Comparison of ENCODE assay signal across 2 cellular contexts in the genomic region with DNA sequence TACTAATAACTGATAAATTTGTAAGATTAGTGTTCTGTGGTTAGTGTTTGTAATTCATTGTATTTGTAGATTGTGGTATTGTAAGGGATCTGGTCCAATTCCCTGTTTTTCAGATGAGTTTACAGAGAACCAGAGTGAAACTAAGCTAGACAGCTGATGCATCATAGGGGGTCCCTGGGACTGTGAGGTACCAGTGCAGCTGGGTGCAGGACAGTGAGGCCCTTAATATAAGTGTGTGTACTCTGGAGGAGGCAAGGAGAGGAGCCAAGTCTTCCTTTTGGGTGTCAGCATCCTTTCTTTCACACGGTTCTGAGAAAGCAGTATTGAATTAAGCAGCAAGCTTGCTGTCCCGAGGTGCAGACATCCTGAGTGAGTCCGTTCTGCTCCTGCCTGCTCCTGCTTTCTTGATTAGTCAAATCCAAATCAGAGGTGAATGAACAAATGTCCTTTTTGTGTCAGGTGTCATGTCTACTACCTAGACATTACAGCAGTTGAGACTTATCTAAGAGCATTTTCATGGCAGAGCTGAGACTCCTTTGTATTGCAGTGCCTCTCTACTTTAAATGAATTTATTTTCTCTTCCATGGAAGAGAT.
TF ChIP-seq lines count a peak whose summit lies in the region.

No MANE protein-coding gene starts in this region.

TF ChIP-seq in A549, 52 proteins besides CTCF, POLR2A, EP300 and RAD21 (continued from another document):
- TF ChIP-seq, protein P1, sequence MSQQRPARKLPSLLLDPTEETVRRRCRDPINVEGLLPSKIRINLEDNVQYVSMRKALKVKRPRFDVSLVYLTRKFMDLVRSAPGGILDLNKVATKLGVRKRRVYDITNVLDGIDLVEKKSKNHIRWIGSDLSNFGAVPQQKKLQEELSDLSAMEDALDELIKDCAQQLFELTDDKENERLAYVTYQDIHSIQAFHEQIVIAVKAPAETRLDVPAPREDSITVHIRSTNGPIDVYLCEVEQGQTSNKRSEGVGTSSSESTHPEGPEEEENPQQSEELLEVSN (IDR thresholded peaks at IDR 0.05; ENCODE audit: borderline replicate concordance, low read depth), result no peak
- no peak for TF ChIP-seq CHD4 (IDR thresholded peaks at IDR 0.05; ENCODE audit: borderline replicate concordance)

TF ChIP-seq in GM23338, 12 proteins besides CTCF, POLR2A, EP300 and RAD21 (continued from another document):
- TF ChIP-seq, protein P2, sequence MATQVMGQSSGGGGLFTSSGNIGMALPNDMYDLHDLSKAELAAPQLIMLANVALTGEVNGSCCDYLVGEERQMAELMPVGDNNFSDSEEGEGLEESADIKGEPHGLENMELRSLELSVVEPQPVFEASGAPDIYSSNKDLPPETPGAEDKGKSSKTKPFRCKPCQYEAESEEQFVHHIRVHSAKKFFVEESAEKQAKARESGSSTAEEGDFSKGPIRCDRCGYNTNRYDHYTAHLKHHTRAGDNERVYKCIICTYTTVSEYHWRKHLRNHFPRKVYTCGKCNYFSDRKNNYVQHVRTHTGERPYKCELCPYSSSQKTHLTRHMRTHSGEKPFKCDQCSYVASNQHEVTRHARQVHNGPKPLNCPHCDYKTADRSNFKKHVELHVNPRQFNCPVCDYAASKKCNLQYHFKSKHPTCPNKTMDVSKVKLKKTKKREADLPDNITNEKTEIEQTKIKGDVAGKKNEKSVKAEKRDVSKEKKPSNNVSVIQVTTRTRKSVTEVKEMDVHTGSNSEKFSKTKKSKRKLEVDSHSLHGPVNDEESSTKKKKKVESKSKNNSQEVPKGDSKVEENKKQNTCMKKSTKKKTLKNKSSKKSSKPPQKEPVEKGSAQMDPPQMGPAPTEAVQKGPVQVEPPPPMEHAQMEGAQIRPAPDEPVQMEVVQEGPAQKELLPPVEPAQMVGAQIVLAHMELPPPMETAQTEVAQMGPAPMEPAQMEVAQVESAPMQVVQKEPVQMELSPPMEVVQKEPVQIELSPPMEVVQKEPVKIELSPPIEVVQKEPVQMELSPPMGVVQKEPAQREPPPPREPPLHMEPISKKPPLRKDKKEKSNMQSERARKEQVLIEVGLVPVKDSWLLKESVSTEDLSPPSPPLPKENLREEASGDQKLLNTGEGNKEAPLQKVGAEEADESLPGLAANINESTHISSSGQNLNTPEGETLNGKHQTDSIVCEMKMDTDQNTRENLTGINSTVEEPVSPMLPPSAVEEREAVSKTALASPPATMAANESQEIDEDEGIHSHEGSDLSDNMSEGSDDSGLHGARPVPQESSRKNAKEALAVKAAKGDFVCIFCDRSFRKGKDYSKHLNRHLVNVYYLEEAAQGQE (IDR thresholded peaks at IDR 0.05; ENCODE audit: unreplicated experiment), result no peak
- TF ChIP-seq JUNB (IDR thresholded peaks at IDR 0.05; ENCODE audit: unreplicated experiment) (no peak), EZH2phosphoT487 (IDR thresholded peaks at IDR 0.05; ENCODE audit: unreplicated experiment) (no peak), NANOG (IDR thresholded peaks at IDR 0.05; ENCODE audit: borderline replicate concordance) (no peak), ZNF331 (CRISPR knock-in tag; IDR thresholded peaks at IDR 0.05; ENCODE audit: low read depth) (no peak), ETS1 (IDR thresholded peaks at IDR 0.05) (no peak), STAT1 (IDR thresholded peaks at IDR 0.05; ENCODE audit: unreplicated experiment) (no peak)
- TF ChIP-seq, protein P3, sequence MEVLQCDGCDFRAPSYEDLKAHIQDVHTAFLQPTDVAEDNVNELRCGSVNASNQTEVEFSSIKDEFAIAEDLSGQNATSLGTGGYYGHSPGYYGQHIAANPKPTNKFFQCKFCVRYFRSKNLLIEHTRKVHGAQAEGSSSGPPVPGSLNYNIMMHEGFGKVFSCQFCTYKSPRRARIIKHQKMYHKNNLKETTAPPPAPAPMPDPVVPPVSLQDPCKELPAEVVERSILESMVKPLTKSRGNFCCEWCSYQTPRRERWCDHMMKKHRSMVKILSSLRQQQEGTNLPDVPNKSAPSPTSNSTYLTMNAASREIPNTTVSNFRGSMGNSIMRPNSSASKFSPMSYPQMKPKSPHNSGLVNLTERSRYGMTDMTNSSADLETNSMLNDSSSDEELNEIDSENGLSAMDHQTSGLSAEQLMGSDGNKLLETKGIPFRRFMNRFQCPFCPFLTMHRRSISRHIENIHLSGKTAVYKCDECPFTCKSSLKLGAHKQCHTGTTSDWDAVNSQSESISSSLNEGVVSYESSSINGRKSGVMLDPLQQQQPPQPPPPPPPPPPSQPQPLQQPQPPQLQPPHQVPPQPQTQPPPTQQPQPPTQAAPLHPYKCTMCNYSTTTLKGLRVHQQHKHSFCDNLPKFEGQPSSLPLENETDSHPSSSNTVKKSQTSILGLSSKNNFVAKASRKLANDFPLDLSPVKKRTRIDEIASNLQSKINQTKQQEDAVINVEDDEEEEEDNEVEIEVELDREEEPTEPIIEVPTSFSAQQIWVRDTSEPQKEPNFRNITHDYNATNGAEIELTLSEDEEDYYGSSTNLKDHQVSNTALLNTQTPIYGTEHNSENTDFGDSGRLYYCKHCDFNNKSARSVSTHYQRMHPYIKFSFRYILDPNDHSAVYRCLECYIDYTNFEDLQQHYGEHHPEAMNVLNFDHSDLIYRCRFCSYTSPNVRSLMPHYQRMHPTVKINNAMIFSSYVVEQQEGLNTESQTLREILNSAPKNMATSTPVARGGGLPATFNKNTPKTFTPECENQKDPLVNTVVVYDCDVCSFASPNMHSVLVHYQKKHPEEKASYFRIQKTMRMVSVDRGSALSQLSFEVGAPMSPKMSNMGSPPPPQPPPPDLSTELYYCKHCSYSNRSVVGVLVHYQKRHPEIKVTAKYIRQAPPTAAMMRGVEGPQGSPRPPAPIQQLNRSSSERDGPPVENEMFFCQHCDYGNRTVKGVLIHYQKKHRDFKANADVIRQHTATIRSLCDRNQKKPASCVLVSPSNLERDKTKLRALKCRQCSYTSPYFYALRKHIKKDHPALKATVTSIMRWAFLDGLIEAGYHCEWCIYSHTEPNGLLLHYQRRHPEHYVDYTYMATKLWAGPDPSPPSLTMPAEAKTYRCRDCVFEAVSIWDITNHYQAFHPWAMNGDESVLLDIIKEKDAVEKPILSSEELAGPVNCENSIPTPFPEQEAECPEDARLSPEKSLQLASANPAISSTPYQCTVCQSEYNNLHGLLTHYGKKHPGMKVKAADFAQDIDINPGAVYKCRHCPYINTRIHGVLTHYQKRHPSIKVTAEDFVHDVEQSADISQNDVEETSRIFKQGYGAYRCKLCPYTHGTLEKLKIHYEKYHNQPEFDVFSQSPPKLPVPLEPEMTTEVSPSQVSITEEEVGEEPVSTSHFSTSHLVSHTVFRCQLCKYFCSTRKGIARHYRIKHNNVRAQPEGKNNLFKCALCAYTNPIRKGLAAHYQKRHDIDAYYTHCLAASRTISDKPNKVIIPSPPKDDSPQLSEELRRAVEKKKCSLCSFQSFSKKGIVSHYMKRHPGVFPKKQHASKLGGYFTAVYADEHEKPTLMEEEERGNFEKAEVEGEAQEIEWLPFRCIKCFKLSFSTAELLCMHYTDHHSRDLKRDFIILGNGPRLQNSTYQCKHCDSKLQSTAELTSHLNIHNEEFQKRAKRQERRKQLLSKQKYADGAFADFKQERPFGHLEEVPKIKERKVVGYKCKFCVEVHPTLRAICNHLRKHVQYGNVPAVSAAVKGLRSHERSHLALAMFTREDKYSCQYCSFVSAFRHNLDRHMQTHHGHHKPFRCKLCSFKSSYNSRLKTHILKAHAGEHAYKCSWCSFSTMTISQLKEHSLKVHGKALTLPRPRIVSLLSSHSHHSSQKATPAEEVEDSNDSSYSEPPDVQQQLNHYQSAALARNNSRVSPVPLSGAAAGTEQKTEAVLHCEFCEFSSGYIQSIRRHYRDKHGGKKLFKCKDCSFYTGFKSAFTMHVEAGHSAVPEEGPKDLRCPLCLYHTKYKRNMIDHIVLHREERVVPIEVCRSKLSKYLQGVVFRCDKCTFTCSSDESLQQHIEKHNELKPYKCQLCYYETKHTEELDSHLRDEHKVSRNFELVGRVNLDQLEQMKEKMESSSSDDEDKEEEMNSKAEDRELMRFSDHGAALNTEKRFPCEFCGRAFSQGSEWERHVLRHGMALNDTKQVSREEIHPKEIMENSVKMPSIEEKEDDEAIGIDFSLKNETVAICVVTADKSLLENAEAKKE (CRISPR knock-in tag; IDR thresholded peaks at IDR 0.05), result no peak
TF ChIP-seq in GM23338: peak in this region for 0.
